Comparison of ENCODE assay signal across 1 cellular context in the genomic region with DNA sequence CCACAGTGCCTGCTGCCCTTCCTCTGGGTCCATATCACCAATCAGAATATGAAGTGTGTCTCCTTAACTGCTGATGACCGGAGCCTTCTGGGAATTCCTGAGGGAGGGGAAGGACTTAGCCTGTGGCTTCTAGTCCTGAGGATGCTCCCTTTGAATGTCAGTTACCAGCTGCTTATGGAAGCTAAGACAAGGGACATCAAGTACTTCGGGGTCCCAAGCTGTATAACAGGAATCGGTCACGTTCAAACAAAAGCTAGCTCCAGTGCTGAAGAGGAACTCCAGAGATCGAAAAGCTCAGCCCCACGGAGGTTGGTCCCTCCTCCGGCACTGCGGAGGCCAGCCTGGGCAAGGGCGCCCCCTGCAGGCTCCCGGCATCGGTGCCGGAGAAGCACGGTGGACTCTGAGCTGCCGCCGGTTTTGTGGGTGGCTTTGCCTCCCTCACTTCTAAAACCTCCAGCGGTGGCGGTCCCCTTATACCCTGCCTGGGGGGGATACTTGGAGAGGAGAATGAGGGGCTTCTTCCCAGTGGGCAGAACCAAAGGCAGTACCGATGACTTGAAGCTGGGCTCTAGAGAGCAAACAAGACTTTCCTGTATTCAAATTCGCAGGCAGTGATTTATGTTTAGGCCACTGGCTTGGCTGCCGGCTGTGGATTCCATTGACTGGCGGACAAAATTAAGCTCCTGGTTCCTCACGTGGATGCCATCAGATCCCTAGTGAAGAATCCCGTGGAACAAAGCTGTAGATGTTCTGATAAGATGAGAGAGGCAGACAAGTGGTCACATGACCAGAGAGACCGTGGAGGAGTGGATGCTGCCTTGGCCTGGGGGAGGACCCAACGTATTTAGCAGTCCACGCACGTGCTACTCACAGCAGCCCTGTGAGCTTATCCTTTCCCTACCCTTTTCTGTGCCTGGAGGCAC.
TF ChIP-seq lines count a peak whose summit lies in the region.

No MANE protein-coding gene starts in this region.

TF ChIP-seq in HepG2, 621 proteins besides CTCF, POLR2A, EP300 and RAD21 (continues in another document):
- TF ChIP-seq, protein P1, sequence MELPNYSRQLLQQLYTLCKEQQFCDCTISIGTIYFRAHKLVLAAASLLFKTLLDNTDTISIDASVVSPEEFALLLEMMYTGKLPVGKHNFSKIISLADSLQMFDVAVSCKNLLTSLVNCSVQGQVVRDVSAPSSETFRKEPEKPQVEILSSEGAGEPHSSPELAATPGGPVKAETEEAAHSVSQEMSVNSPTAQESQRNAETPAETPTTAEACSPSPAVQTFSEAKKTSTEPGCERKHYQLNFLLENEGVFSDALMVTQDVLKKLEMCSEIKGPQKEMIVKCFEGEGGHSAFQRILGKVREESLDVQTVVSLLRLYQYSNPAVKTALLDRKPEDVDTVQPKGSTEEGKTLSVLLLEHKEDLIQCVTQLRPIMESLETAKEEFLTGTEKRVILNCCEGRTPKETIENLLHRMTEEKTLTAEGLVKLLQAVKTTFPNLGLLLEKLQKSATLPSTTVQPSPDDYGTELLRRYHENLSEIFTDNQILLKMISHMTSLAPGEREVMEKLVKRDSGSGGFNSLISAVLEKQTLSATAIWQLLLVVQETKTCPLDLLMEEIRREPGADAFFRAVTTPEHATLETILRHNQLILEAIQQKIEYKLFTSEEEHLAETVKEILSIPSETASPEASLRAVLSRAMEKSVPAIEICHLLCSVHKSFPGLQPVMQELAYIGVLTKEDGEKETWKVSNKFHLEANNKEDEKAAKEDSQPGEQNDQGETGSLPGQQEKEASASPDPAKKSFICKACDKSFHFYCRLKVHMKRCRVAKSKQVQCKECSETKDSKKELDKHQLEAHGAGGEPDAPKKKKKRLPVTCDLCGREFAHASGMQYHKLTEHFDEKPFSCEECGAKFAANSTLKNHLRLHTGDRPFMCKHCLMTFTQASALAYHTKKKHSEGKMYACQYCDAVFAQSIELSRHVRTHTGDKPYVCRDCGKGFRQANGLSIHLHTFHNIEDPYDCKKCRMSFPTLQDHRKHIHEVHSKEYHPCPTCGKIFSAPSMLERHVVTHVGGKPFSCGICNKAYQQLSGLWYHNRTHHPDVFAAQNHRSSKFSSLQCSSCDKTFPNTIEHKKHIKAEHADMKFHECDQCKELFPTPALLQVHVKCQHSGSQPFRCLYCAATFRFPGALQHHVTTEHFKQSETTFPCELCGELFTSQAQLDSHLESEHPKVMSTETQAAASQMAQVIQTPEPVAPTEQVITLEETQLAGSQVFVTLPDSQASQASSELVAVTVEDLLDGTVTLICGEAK (IDR thresholded peaks at IDR 0.05) = no peak
- TF ChIP-seq, protein P1 (CRISPR knock-in tag; IDR thresholded peaks at IDR 0.05) = peak; percentile 43; the same call in 1 of the 2 replicates
- TF ChIP-seq ZNF451 (CRISPR knock-in tag; IDR thresholded peaks at IDR 0.05) = peak; percentile 23; the same call in 1 of the 2 replicates
- TF ChIP-seq, protein P2, sequence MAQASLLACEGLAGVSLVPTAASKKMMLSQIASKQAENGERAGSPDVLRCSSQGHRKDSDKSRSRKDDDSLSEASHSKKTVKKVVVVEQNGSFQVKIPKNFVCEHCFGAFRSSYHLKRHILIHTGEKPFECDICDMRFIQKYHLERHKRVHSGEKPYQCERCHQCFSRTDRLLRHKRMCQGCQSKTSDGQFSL (CRISPR knock-in tag; IDR thresholded peaks at IDR 0.05) = no peak
- no peak for TF ChIP-seq CHD4 (IDR thresholded peaks at IDR 0.05; ENCODE audit: borderline replicate concordance, low read length)
- TF ChIP-seq, protein P3, sequence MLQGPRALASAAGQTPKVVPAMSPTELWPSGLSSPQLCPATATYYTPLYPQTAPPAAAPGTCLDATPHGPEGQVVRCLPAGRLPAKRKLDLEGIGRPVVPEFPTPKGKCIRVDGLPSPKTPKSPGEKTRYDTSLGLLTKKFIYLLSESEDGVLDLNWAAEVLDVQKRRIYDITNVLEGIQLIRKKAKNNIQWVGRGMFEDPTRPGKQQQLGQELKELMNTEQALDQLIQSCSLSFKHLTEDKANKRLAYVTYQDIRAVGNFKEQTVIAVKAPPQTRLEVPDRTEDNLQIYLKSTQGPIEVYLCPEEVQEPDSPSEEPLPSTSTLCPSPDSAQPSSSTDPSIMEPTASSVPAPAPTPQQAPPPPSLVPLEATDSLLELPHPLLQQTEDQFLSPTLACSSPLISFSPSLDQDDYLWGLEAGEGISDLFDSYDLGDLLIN (CRISPR knock-in tag; IDR thresholded peaks at IDR 0.05; ENCODE audit: borderline replicate concordance) = peak; percentile 45; the same call in 1 of the 2 replicates
- no peak for TF ChIP-seq RFXANK (CRISPR knock-in tag; IDR thresholded peaks at IDR 0.05)
- no peak for TF ChIP-seq ZNF879 (CRISPR knock-in tag; IDR thresholded peaks at IDR 0.05)
- TF ChIP-seq RFX5 (IDR thresholded peaks at IDR 0.05; ENCODE audit: low read depth, low read length) = no peak
- TF ChIP-seq ZNF354B (CRISPR knock-in tag; IDR thresholded peaks at IDR 0.05) = no peak
- TF ChIP-seq, protein P4, sequence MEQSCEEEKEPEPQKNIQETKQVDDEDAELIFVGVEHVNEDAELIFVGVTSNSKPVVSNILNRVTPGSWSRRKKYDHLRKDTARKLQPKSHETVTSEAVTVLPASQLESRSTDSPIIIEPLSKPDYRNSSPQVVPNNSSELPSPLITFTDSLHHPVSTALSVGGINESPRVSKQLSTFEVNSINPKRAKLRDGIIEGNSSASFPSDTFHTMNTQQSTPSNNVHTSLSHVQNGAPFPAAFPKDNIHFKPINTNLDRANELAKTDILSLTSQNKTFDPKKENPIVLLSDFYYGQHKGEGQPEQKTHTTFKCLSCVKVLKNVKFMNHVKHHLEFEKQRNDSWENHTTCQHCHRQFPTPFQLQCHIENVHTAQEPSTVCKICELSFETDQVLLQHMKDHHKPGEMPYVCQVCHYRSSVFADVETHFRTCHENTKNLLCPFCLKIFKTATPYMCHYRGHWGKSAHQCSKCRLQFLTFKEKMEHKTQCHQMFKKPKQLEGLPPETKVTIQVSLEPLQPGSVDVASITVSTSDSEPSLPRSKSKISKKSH (CRISPR knock-in tag; IDR thresholded peaks at IDR 0.05; ENCODE audit: borderline replicate concordance) = peak; percentile 36; the same call in 1 of the 2 replicates
- TF ChIP-seq, protein P5, sequence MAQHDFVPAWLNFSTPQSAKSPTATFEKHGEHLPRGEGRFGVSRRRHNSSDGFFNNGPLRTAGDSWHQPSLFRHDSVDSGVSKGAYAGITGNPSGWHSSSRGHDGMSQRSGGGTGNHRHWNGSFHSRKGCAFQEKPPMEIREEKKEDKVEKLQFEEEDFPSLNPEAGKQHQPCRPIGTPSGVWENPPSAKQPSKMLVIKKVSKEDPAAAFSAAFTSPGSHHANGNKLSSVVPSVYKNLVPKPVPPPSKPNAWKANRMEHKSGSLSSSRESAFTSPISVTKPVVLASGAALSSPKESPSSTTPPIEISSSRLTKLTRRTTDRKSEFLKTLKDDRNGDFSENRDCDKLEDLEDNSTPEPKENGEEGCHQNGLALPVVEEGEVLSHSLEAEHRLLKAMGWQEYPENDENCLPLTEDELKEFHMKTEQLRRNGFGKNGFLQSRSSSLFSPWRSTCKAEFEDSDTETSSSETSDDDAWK (CRISPR knock-in tag; IDR thresholded peaks at IDR 0.05) = no peak
- TF ChIP-seq ZNF34 (CRISPR knock-in tag; IDR thresholded peaks at IDR 0.05; ENCODE audit: borderline replicate concordance) = peak; percentile 23; the same call in 1 of the 2 replicates
- no peak for TF ChIP-seq BRD4 (CRISPR knock-in tag; IDR thresholded peaks at IDR 0.05)
- no peak for TF ChIP-seq WIZ (CRISPR knock-in tag; IDR thresholded peaks at IDR 0.05)
- TF ChIP-seq ZNF292 (CRISPR knock-in tag; IDR thresholded peaks at IDR 0.05; ENCODE audit: borderline replicate concordance, low read depth) = no peak; the same call in 1 of the 2 replicates
- TF ChIP-seq ADNP (CRISPR knock-in tag; IDR thresholded peaks at IDR 0.05) = no peak
- no peak for TF ChIP-seq NPAS2 (CRISPR knock-in tag; IDR thresholded peaks at IDR 0.05; ENCODE audit: borderline replicate concordance)
- TF ChIP-seq JUNB (CRISPR knock-in tag; IDR thresholded peaks at IDR 0.05; ENCODE audit: borderline replicate concordance) = no peak
- TF ChIP-seq, protein P6, sequence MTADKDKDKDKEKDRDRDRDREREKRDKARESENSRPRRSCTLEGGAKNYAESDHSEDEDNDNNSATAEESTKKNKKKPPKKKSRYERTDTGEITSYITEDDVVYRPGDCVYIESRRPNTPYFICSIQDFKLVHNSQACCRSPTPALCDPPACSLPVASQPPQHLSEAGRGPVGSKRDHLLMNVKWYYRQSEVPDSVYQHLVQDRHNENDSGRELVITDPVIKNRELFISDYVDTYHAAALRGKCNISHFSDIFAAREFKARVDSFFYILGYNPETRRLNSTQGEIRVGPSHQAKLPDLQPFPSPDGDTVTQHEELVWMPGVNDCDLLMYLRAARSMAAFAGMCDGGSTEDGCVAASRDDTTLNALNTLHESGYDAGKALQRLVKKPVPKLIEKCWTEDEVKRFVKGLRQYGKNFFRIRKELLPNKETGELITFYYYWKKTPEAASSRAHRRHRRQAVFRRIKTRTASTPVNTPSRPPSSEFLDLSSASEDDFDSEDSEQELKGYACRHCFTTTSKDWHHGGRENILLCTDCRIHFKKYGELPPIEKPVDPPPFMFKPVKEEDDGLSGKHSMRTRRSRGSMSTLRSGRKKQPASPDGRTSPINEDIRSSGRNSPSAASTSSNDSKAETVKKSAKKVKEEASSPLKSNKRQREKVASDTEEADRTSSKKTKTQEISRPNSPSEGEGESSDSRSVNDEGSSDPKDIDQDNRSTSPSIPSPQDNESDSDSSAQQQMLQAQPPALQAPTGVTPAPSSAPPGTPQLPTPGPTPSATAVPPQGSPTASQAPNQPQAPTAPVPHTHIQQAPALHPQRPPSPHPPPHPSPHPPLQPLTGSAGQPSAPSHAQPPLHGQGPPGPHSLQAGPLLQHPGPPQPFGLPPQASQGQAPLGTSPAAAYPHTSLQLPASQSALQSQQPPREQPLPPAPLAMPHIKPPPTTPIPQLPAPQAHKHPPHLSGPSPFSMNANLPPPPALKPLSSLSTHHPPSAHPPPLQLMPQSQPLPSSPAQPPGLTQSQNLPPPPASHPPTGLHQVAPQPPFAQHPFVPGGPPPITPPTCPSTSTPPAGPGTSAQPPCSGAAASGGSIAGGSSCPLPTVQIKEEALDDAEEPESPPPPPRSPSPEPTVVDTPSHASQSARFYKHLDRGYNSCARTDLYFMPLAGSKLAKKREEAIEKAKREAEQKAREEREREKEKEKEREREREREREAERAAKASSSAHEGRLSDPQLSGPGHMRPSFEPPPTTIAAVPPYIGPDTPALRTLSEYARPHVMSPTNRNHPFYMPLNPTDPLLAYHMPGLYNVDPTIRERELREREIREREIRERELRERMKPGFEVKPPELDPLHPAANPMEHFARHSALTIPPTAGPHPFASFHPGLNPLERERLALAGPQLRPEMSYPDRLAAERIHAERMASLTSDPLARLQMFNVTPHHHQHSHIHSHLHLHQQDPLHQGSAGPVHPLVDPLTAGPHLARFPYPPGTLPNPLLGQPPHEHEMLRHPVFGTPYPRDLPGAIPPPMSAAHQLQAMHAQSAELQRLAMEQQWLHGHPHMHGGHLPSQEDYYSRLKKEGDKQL (CRISPR knock-in tag; IDR thresholded peaks at IDR 0.05; ENCODE audit: low read depth) = no peak
- no peak for TF ChIP-seq NFE2L2 (IDR thresholded peaks at IDR 0.05; ENCODE audit: low read length)
- TF ChIP-seq, protein P7, sequence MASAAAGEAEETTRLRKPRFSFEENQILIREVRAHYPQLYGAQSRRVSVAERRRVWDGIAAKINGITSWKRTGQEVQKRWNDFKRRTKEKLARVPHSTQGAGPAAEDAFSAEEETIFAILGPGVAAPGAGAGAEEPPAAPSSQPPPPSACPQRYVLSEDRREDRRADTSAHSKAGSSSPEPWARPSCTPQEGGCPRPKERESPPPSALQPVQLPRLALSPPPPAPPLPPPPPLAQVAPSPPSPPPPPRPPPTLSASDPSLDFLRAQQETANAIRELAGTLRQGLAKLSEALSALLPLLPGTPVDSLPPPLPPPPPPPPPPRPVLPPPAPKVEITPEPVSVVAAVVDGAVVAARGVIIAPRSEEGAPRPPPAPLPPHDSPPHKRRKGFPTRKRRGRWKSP (CRISPR knock-in tag; IDR thresholded peaks at IDR 0.05) = peak; percentile 63
- TF ChIP-seq HOXA5 (CRISPR knock-in tag; IDR thresholded peaks at IDR 0.05) = no peak
- TF ChIP-seq ZNF180 (CRISPR knock-in tag; IDR thresholded peaks at IDR 0.05; ENCODE audit: borderline replicate concordance, low read depth) = no peak
- no peak for TF ChIP-seq SRSF9 (IDR thresholded peaks at IDR 0.05; ENCODE audit: borderline replicate concordance, insufficient read depth, low read depth, low read length, poor library complexity, severe bottlenecking)
- TF ChIP-seq ZNF883 (CRISPR knock-in tag; IDR thresholded peaks at IDR 0.05; ENCODE audit: not compliant biosample characterization) = peak; percentile 47
- no peak for TF ChIP-seq HMGA1 (CRISPR knock-in tag; conservative IDR thresholded peaks at IDR 0.05)
- TF ChIP-seq MXD4 (CRISPR knock-in tag; IDR thresholded peaks at IDR 0.05) = 0 out of 2 replicates have a peak, but pooled peaks have one; percentile 25
- TF ChIP-seq ZNF326 (CRISPR knock-in tag; IDR thresholded peaks at IDR 0.05; ENCODE audit: borderline replicate concordance) = no peak
- no peak for TF ChIP-seq SETDB1 (CRISPR knock-in tag; IDR thresholded peaks at IDR 0.05; ENCODE audit: borderline replicate concordance)
- no peak for TF ChIP-seq NCOR1 (IDR thresholded peaks at IDR 0.05; ENCODE audit: borderline replicate concordance, low read length)
- TF ChIP-seq SOX6 (IDR thresholded peaks at IDR 0.05) = no peak
- TF ChIP-seq SOX6 (CRISPR knock-in tag; IDR thresholded peaks at IDR 0.05) = peak; percentile 52
- TF ChIP-seq ATAD3A (CRISPR knock-in tag; IDR thresholded peaks at IDR 0.05) = no peak
- TF ChIP-seq SMARCE1 (IDR thresholded peaks at IDR 0.05; ENCODE audit: borderline replicate concordance) = no peak
- TF ChIP-seq HMG20A (CRISPR knock-in tag; IDR thresholded peaks at IDR 0.05; ENCODE audit: borderline replicate concordance) = no peak
- TF ChIP-seq SMC3 (IDR thresholded peaks at IDR 0.05; ENCODE audit: low read length) = 0 out of 2 replicates have a peak, but pooled peaks have one; percentile 11
